In the genomic region with DNA sequence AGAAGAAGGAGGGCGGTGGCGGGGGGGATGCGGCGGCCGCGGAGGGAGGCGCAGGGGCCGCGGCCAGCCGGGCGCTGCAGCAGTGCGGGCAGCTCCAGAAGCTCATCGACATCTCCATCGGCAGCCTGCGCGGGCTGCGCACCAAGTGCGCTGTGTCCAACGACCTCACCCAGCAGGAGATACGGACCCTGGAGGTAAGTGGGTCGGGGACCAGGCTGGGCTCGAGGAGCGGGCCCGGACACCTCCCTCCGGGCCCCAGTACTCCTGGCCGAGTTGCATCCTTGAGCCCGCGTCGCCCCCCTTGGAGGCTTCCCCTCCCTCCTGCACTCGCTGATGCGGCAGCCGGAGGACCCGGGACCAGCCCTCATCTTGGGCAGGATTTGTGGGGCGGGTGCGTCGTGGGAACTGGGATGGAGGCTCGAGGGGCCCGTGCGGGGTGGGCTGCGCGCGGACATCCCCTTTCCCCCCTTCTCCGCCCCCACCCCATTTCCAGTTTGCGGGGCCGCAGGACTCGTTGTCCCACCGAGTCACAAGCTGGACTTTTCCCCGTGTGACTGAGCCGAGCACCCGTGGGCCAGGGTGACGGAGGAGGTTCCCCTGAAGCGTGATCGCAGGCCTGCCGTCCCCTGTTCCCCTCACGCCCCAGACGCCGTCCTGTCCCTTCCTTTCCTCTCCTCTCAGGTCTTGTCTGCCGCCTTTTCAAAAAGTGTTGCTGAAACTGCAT, we compare ENCODE assay signal across 8 cellular contexts. TPM values are rescaled to one million over a fixed set of nuclear protein-coding genes. Genes with fewer than 3 reads are reported as not detected.
DNase-seq lines count a peak whose midpoint lies in the region; ATAC-seq and TF ChIP-seq lines count a peak whose summit lies in the region.

No MANE protein-coding gene starts in this region.

- H3K79me2 ChIP-seq in DND-41 (ENCODE audit: insufficient read depth, low read length): no peaks in the 10 kb centered on the region
- no peaks in the 10 kb centered on the region for H3K79me2 ChIP-seq in KMS-11 (ENCODE audit: insufficient read depth, low read depth)

- WGBS in transverse colon (ENCODE audit: low coverage in 1 of 2), 2 donors: 1% methylated on average over 46 of the region's 58 CpGs; no CpG with 5 or more reads in 1 of the 2 donors

- ATAC-seq in DND-41 (ENCODE audit: insufficient read depth, low read depth) (no peak), lower lobe of right lung (peak; percentile 23 to 24), HG02970 (IDR thresholded peaks at IDR 0.05; ENCODE audit: low FRiP score, unreplicated experiment) (no peak), GM21515 (IDR thresholded peaks at IDR 0.05; ENCODE audit: unreplicated experiment) (no peak)

- H3K4me1 ChIP-seq in DND-41 (ENCODE audit: insufficient read depth, low read length) (peaks cover 29% of the 10 kb centered on the region), KMS-11 (ENCODE audit: low read depth, poor library complexity, severe bottlenecking) (peaks cover 8% of the 10 kb centered on the region), lower lobe of right lung (peaks cover 48% of the 10 kb centered on the region), transverse colon (peaks cover 6 to 28% (median 19%) of the 10 kb centered on the region in 4 donors)

- POLR2A ChIA-PET in MCF 10A (lab: Yijun Ruan, JAX): interaction anchor here (0.7 to 1.6 kb wide), 3 partner anchors 29 to 78 kb away, joined by 3 to 4 read pairs (median 4); no protein-coding TSS in a partner anchor

- peaks cover 16% of the 10 kb centered on the region for H3K27me3 Mint-ChIP-seq in MCF 10A (ENCODE audit: insufficient read depth, unreplicated experiment)

- in situ Hi-C loops in transverse colon (cut with MboI; ENCODE audit: low pct_ligation_motif_present in 1 of 4, low pct_unique_long_range_greater_than_20kb in 1 of 4, low sequenced_read_pairs in 3 of 4): loop anchor here in 2 of 4 donors (25.0 kb wide), 3 partner anchors 95 to 220 kb away; no protein-coding TSS in a partner anchor

- H2AFZ ChIP-seq in DND-41 (ENCODE audit: low read depth, low read length) (peak overlapping the region; percentile 89), KMS-11 (ENCODE audit: low read depth) (peak overlapping the region; percentile 87)

- TF ChIP-seq POLR2A in transverse colon (IDR thresholded peaks at IDR 0.05): no peak

- H3K36me3 Mint-ChIP-seq in MCF 10A (ENCODE audit: insufficient read depth, unreplicated experiment): peaks cover 6% of the 10 kb centered on the region

- no peak for DNase-seq in DND-41
- no peak for DNase-seq in MCF 10A (ENCODE audit: unreplicated experiment)
- DNase-seq in lower lobe of right lung: no peak
- peak; percentile 17 for DNase-seq in transverse colon
- no peak for DNase-seq in T-helper 9 cell

- peaks cover 8% of the 10 kb centered on the region for H4K20me1 ChIP-seq in DND-41 (ENCODE audit: insufficient read depth, low read length)
- no peaks in the 10 kb centered on the region for H4K20me1 ChIP-seq in KMS-11 (ENCODE audit: insufficient read depth)

- intact Hi-C loops in MCF 10A (cut with micrococcal nuclease) (loop anchor here (1.0 to 10.0 kb wide), 2 partner anchors 11 to 98 kb away; no protein-coding TSS in a partner anchor), lower lobe of right lung (cut with DNase I) (no loop called here), transverse colon (cut with DNase I; ENCODE audit: low total_unique reads) (loop anchor here (5.0 to 10.0 kb wide), 2 partner anchors 102 to 140 kb away; no protein-coding TSS in a partner anchor)

- CTCF ChIA-PET in MCF 10A (lab: Yijun Ruan, JAX): interaction anchor here (0.9 to 1.6 kb wide), 4 partner anchors 11 to 260 kb away, joined by 3 to 4 read pairs (median 3); no protein-coding TSS in a partner anchor

- peak overlapping the region; percentile 75 for H3K4me3 Mint-ChIP-seq in MCF 10A (ENCODE audit: unreplicated experiment)

- H3K27ac ChIP-seq in DND-41 (ENCODE audit: low read length): no peak overlapping the region
- H3K27ac ChIP-seq in KMS-11: no peak overlapping the region
- H3K27ac ChIP-seq in lower lobe of right lung: peak overlapping the region; percentile 83
- H3K27ac ChIP-seq in transverse colon: peak overlapping the region; percentile 77 to 89 (median 84)

- H3K4me2 ChIP-seq in DND-41 (ENCODE audit: insufficient read depth, low read length): peak overlapping the region; percentile 85
- peak overlapping the region; percentile 68 for H3K4me2 ChIP-seq in KMS-11

- H3K4me1 Mint-ChIP-seq in MCF 10A (ENCODE audit: insufficient read depth, unreplicated experiment): no peaks in the 10 kb centered on the region

- H3K27ac Mint-ChIP-seq in MCF 10A (ENCODE audit: low read depth, unreplicated experiment): no peak overlapping the region

- H3K9me3 ChIP-seq in DND-41 (ENCODE audit: insufficient read depth, low read length, severe bottlenecking) (no peaks in the 10 kb centered on the region), lower lobe of right lung (no peaks in the 10 kb centered on the region), transverse colon (no peaks in the 10 kb centered on the region)

- H3K9ac ChIP-seq in DND-41 (ENCODE audit: low read depth, low read length) (peak overlapping the region; percentile 67), KMS-11 (peak overlapping the region; percentile 28; the same call in 1 of the 2 replicates)

- peak; percentile 6 for TF ChIP-seq CTCF in DND-41 (IDR thresholded peaks at IDR 0.05; ENCODE audit: borderline replicate concordance, extremely low read depth, low read length, poor library complexity, severe bottlenecking)
- no peak for TF ChIP-seq CTCF in KMS-11 (conservative IDR thresholded peaks at IDR 0.05; ENCODE audit: low read depth, low read length)
- no peak for TF ChIP-seq CTCF in MCF 10A (IDR thresholded peaks at IDR 0.05; ENCODE audit: unreplicated experiment)
- no peak for TF ChIP-seq CTCF in lower lobe of right lung (IDR thresholded peaks at IDR 0.05)
- no peak for TF ChIP-seq CTCF in transverse colon (IDR thresholded peaks at IDR 0.05)

- no peak for TF ChIP-seq EP300 in transverse colon (IDR thresholded peaks at IDR 0.05; ENCODE audit: low read depth)

- H3K9me3 Mint-ChIP-seq in MCF 10A (ENCODE audit: unreplicated experiment): peaks cover 4% of the 10 kb centered on the region

- H3K27me3 ChIP-seq in DND-41 (ENCODE audit: insufficient read depth, low read length, poor library complexity): peaks cover 25% of the 10 kb centered on the region
- peaks cover 12% of the 10 kb centered on the region; the same call in 1 of the 2 replicates for H3K27me3 ChIP-seq in KMS-11 (ENCODE audit: insufficient read depth, low read depth)
- H3K27me3 ChIP-seq in lower lobe of right lung (ENCODE audit: low read depth): no peaks in the 10 kb centered on the region
- peaks cover 11% of the 10 kb centered on the region for H3K27me3 ChIP-seq in transverse colon

- H3K36me3 ChIP-seq in DND-41 (ENCODE audit: insufficient read depth, low read length) (no peaks in the 10 kb centered on the region), KMS-11 (ENCODE audit: insufficient read depth) (no peaks in the 10 kb centered on the region), lower lobe of right lung (no peaks in the 10 kb centered on the region), transverse colon (no peaks in the 10 kb centered on the region)

- H3K4me3 ChIP-seq in DND-41 (ENCODE audit: low read depth in 1 of 2, low read length in 2 of 2) (peak overlapping the region; percentile 77 to 81), KMS-11 (IDR thresholded peaks at IDR 0.05; ENCODE audit: insufficient read depth, low read depth, low read length) (no peak overlapping the region), lower lobe of right lung (peak overlapping the region; percentile 91), transverse colon (peak overlapping the region; percentile 78 to 88 (median 84))

- no TSS peak for BruUV-seq in MCF 10A (replicated peaks; lab: Mats Ljungman, UMichigan)

RNA-seq across cellular contexts. Expression of gene KSR1, which starts 0.6 kb away (rescaled TPM):
- total RNA-seq in MCF 10A (2022) (7.2 and 10.2 TPM in 2 replicates), lower lobe of right lung (59.6 TPM), transverse colon (10 to 100 TPM in 3 of 4 donors, 1 to 10 TPM in 1; 8.2 to 55.7 (median 30.9) TPM)

Comparison
In these comparisons a context has a peak if more than half of its experiments do, and no peak if none do; other contexts are left out.
1. ATAC-seq: peak in lower lobe of right lung (2 of 2); none in DND-41 (single experiment), HG02970 (single experiment) and GM21515 (single experiment).
2. H3K27ac ChIP-seq: peak in lower lobe of right lung (single experiment) and transverse colon (4 of 4); none in DND-41 (single experiment) and KMS-11 (single experiment).